ENCODE assay signal across 8 cellular contexts in the genomic region with DNA sequence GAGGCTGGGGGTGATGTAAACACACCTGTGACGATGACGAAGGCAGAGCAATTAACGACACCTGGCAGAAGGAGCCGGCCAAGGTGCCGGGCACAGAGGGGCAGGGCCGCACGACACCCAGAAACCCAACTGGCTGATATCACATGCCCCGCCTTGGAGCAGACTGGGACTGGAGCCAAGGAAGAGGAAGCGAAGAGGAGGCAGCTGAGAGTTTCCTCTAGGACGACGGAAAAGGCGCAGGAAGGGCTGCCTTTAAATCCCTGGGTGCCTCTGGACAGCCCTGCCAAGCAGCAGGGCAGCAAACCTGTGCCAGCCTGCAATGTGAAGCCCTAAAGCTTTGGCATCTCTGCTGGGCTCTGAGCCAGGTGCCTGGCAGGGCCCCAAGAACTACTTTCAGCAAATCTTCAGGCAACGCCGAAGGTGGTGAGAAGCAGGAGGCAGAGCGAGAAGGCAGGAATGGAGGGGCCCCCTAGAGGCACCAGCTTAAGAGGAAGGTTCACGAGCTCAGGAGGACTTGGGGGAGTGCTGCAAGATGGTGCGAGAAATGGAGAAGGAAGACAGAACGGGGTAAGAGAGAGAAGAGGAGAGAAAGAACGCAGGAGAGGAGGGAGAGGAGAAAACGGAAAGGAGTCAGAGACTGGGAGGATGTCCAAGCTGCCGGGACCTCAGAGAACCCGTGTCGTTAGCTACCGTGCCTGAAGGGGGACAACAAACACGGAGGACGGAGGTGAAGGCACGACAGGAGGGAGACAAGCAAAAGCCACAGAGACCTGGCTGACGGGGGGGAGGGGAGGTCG. TPM values are rescaled to one million over a fixed set of nuclear protein-coding genes. Genes with fewer than 3 reads are reported as not detected.
DNase-seq lines count a peak whose midpoint lies in the region; ATAC-seq and TF ChIP-seq lines count a peak whose summit lies in the region.

No MANE protein-coding gene starts in this region.

- H3K27ac ChIP-seq in WERI-Rb-1 (peak overlapping the region; percentile 91), lung (ENCODE audit: low read depth in 1 of 2, low read length in 1 of 2) (peak overlapping the region; percentile 14 to 25), testis (peak overlapping the region; percentile 28 to 77)

- H3K36me3 ChIP-seq in WERI-Rb-1, result no peaks in the 10 kb centered on the region; the same call in 1 of the 2 replicates
- H3K36me3 ChIP-seq in lung (ENCODE audit: control insufficient read depth in 2 of 2, insufficient read depth in 2 of 2, low read length in 2 of 2), result no peaks in the 10 kb centered on the region
- no peaks in the 10 kb centered on the region for H3K36me3 ChIP-seq in testis (ENCODE audit: low read depth, missing control alignments)

- H3K4me3 ChIP-seq in WERI-Rb-1 (ENCODE audit: low read depth, low read length) (peak overlapping the region; percentile 30), lung (no peak overlapping the region), testis (no peak overlapping the region)

- peak; percentile 64 for DNase-seq in D341Med (ENCODE audit: low spot score)
- DNase-seq in NCI-H1436 treated with DMSO at 0.1 percent for 48 hours (lab: John Stamatoyannopoulos, UW), result peak; percentile 25
- peak; percentile 58 for DNase-seq in WERI-Rb-1
- peak; percentile 62 for DNase-seq in dermis blood vessel endothelial cell
- DNase-seq in lung (ENCODE audit: low spot score), result peak; percentile 86
- peak; percentile 79 for DNase-seq in testis

- ATAC-seq in lung (ENCODE audit: insufficient read depth, low FRiP score) (peak; percentile 28), HG02588 (IDR thresholded peaks at IDR 0.05; ENCODE audit: unreplicated experiment) (no peak), HG02970 (IDR thresholded peaks at IDR 0.05; ENCODE audit: low FRiP score, unreplicated experiment) (no peak)

- H3K9me3 ChIP-seq in WERI-Rb-1 (ENCODE audit: severe bottlenecking) (no peaks in the 10 kb centered on the region), lung (ENCODE audit: control insufficient read depth in 2 of 2, insufficient read depth in 1 of 2, low read length in 1 of 2) (no peaks in the 10 kb centered on the region), testis (no peaks in the 10 kb centered on the region)

- intact Hi-C loops in testis (cut with DNase I; ENCODE audit: low total_unique reads), result loop anchor here (10.0 kb wide), 1 partner anchor 115 kb away; no protein-coding TSS in a partner anchor

- peaks cover 0 to 4% of the 10 kb centered on the region in 2 donors for H3K4me1 ChIP-seq in lung (ENCODE audit: control insufficient read depth in 2 of 2, insufficient read depth in 2 of 2, low read length in 2 of 2)
- H3K4me1 ChIP-seq in testis, result peaks cover 68% of the 10 kb centered on the region

- TF ChIP-seq CTCF in WERI-Rb-1 (IDR thresholded peaks at IDR 0.05; ENCODE audit: low read depth, low read length) (peak; percentile 12; the same call in 1 of the 2 replicates), lung (IDR thresholded peaks at IDR 0.05; ENCODE audit: control extremely low read depth, extremely low read depth) (no peak), testis (IDR thresholded peaks at IDR 0.05) (no peak)

- no peak for TF ChIP-seq POLR2A in testis (IDR thresholded peaks at IDR 0.05)

- 7% methylated on average over 29 of the region's 29 CpGs for WGBS in lung, 2 donors
- WGBS in testis, 2 donors, result 26 to 37% methylated on average over 28 to 29 of the region's 29 CpGs

- no peaks in the 10 kb centered on the region for H3K27me3 ChIP-seq in WERI-Rb-1 (ENCODE audit: insufficient read depth, low read depth, severe bottlenecking)
- H3K27me3 ChIP-seq in lung (ENCODE audit: control insufficient read depth, insufficient read depth), result no peaks in the 10 kb centered on the region
- no peaks in the 10 kb centered on the region for H3K27me3 ChIP-seq in testis

RNA-seq across cellular contexts. Expression of gene PEF1, which starts 25.3 kb away (rescaled TPM):
- total RNA-seq in dermis blood vessel endothelial cell (145 and 159 TPM in 2 replicates), lung (10 to 100 TPM; 75.1 to 77.1 TPM), testis (100 to 1,000 TPM in 1 of 2 donors, 10 to 100 TPM in 1; 73.5 to 124 TPM)
- polyA plus RNA-seq in lung (100 to 1,000 TPM in 1 of 2 donors, 10 to 100 TPM in 1; 84.5 to 103 TPM), testis (ENCODE audit: insufficient read depth, low read depth, low replicate concordance) (81.4 TPM)

RNA-seq across cellular contexts. Expression of gene COL16A1, which starts 33.8 kb away (rescaled TPM):
- total RNA-seq in dermis blood vessel endothelial cell (0.51 and 0.65 TPM in 2 replicates), lung (10 to 100 TPM; 63.0 to 83.2 TPM), testis (100 to 1,000 TPM; 101 to 120 TPM)
- polyA plus RNA-seq in lung (10 to 100 TPM; 16.5 to 23.7 TPM), testis (ENCODE audit: insufficient read depth, low read depth, low replicate concordance) (96.4 TPM)

RNA-seq across cellular contexts. Expression of gene HCRTR1, which starts 52.5 kb away (rescaled TPM):
- total RNA-seq in dermis blood vessel endothelial cell (1.2 and 4.6 TPM in 2 replicates), lung (under 1 TPM in 1 of 2 donors, not detected in 1; 0.14 TPM), testis (under 1 TPM; 0.19 to 0.31 TPM)
- polyA plus RNA-seq in lung (under 1 TPM in 1 of 2 donors, not detected in 1; 0.08 TPM), testis (ENCODE audit: insufficient read depth, low read depth, low replicate concordance) (not detected)

Comparison
In these comparisons a context has a peak if more than half of its experiments do, and no peak if none do; other contexts are left out.
1. DNase-seq: peak in every context shown above with its lines; median percentile 86 in lung; 79 in testis; 64 in D341Med; 62 in dermis blood vessel endothelial cell; 58 in WERI-Rb-1; 25 in NCI-H1436 treated with DMSO at 0.1 percent for 48 hours.
2. H3K27ac ChIP-seq: peak in every context shown above with its lines; median percentile 91 in WERI-Rb-1; 52 in testis; 20 in lung.
3. RNA of gene COL16A1, which starts 33.8 kb away (total RNA-seq): 101 to 120 TPM in testis and 63.0 to 83.2 TPM in lung; 0.51 to 0.65 TPM in dermis blood vessel endothelial cell; every median in the first group is over 10 times any median in the second.